In the genomic region with DNA sequence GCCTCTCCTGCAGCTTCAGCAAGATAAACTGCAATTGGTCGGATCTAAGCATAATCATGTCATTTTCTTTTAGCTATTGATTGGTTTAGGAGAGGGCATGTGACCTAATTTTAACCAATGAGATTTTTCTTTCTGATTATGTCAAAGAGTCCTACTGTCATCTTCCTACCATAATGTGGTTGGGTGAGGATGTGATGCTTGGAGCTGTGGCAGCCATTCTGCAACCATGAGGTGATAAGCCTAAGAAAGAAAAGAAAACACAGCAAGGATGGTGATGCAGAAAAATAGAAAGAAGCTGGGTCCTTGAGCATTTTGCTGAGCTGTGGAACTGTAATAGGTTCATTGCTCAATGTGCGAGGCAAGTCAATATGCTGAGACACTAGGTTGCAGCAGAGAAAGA, we compare ENCODE assay signal across 35 cellular contexts.
DNase-seq lines count a peak whose midpoint lies in the region; ATAC-seq, FAIRE-seq and TF ChIP-seq lines count a peak whose summit lies in the region.
"Had no signal": no experiment of that assay in that cellular context is flagged by ENCODE, and none has a peak within 500 bp of the region (broad histone marks: within the 10 kb centered on the region; RNA-seq: fewer than 3 reads in every experiment).

No MANE protein-coding gene starts in this region.

- H3K4ac ChIP-seq in H1 (replicated peaks; ENCODE audit: insufficient read length, low read depth, low read length): no peak overlapping the region

- intact Hi-C loops in HCT116 (cut with micrococcal nuclease): no loop called here
- intact Hi-C loops in K562 (cut with micrococcal nuclease): no loop called here
- intact Hi-C loops in heart left ventricle (cut with DNase I): loop anchor here in 1 of 10 donors (10.0 kb wide), 1 partner anchor 62 kb away; no protein-coding TSS in a partner anchor

- no peaks in the 10 kb centered on the region for H3K9me1 ChIP-seq in K562 (ENCODE audit: control insufficient read depth, insufficient read depth, low read length)

- H3K9me3 ChIP-seq in HCT116 (ENCODE audit: control insufficient read depth in 1 of 2, insufficient read depth in 1 of 2, low read depth in 1 of 2, low read length in 2 of 2) (no peaks in the 10 kb centered on the region), HEK293 (ENCODE audit: control insufficient read depth, insufficient read depth, low read depth, low read length) (no peaks in the 10 kb centered on the region; the same call in 1 of the 2 replicates), K562 (replicated peaks; ENCODE audit: control insufficient read depth, insufficient read depth, low read depth, low read length) (no peaks in the 10 kb centered on the region), H1 (ENCODE audit: insufficient read depth in 2 of 2, low read depth in 1 of 2, low read length in 1 of 2) (no peaks in the 10 kb centered on the region), heart left ventricle (peaks cover 0 to 3% (median 0%) of the 10 kb centered on the region in 12 donors)
- H3K9me3 ChIP-seq: BE2C, BLaER1, Caco-2 had no signal

- TF ChIP-seq RAD21 in HCT116 (IDR thresholded peaks at IDR 0.05; ENCODE audit: low read depth) (no peak), K562 (CRISPR knock-in tag; conservative IDR thresholded peaks at IDR 0.05 in 1 of 2, IDR thresholded peaks at IDR 0.05 in 1 of 2) (no peak), H1 (IDR thresholded peaks at IDR 0.05 in 1 of 2, conservative IDR thresholded peaks at IDR 0.05 in 1 of 2; ENCODE audit: low read depth in 2 of 2, low read length in 2 of 2) (no peak)

- no peak for FAIRE-seq in K562 (lab: Jason Lieb, UNC)
- FAIRE-seq in H1 (lab: Jason Lieb, UNC): no peak
- FAIRE-seq: A204.1, A549, D721Med had no signal

- DNase-seq in HCT116 (ENCODE audit: low read depth, low spot score): no peak
- DNase-seq in K562 (ENCODE audit: extremely low read depth in 1 of 4, low spot score in 3 of 4): no peak
- no peak for DNase-seq in H1 (ENCODE audit: low read depth in 1 of 2, low spot score in 2 of 2)
- no peak for DNase-seq in heart left ventricle
- no peak for DNase-seq in brain microvascular endothelial cell
- no peak for DNase-seq in RKO (ENCODE audit: low spot score)
- DNase-seq: 8988T; ACHN; AML-193; BE2C; C1 segment of cervical spinal cord; Caco-2; Calu3; CD4-positive, alpha-beta memory T cell; CD4-positive, alpha-beta T cell; CD4-positive, CD25-positive, alpha-beta regulatory T cell; CD8-positive, alpha-beta memory T cell; CD8-positive, alpha-beta T cell; COR-L47; DMS 273 treated with DMSO at 0.1 percent for 48 hours; DMS153; DMS53; DMS79; DMS79 treated with DMSO at 0.1 percent for 48 hours; DND-41; EL had no signal

- TF ChIP-seq EP300 in K562 (IDR thresholded peaks at IDR 0.05; ENCODE audit: low read length): no peak
- TF ChIP-seq EP300 in H1 (IDR thresholded peaks at IDR 0.05; ENCODE audit: borderline replicate concordance in 1 of 2, low read depth in 2 of 2, low read length in 2 of 2): no peak

- 0 out of 2 replicates have a peak, but pooled peaks cover 2% of the 10 kb centered on the region for H3K23me2 ChIP-seq in H1 (ENCODE audit: low read depth, low read length)

- H2BK20ac ChIP-seq in H1 (ENCODE audit: low read length): no peak overlapping the region

- no peak overlapping the region for H2BK12ac ChIP-seq in H1 (ENCODE audit: low read depth, low read length)

- no peak overlapping the region for H3K4me2 ChIP-seq in HCT116 (ENCODE audit: low read length)
- H3K4me2 ChIP-seq in K562 (ENCODE audit: insufficient read depth, low read length): no peak overlapping the region
- H3K4me2 ChIP-seq in H1 (ENCODE audit: insufficient read depth in 1 of 2, low read depth in 2 of 2, low read length in 2 of 2): no peak overlapping the region
- H3K4me2 ChIP-seq: A549; BLaER1; BLaER1 treated with 17β-estradiol and CSF1 and Interleukin-3, amounts not matched to agents 10 nM and 100 nM had no signal

- ATAC-seq in HCT116 (0 out of 2 replicates have a peak, but pooled peaks have one; percentile 28), K562 (no peak), heart left ventricle (no peak), HG03135 (IDR thresholded peaks at IDR 0.05; ENCODE audit: unreplicated experiment) (no peak)
- ATAC-seq: A549; CD8-positive, alpha-beta T cell had no signal

- no peak overlapping the region for H4K5ac ChIP-seq in H1 (ENCODE audit: insufficient read length, low read depth, low read length)

- H2BK15ac ChIP-seq in H1 (ENCODE audit: low read length): no peak overlapping the region

- no peaks in the 10 kb centered on the region for H4K20me1 ChIP-seq in HCT116 (ENCODE audit: insufficient read depth)
- H4K20me1 ChIP-seq in K562 (replicated peaks; ENCODE audit: control insufficient read depth, insufficient read depth, low read length): no peaks in the 10 kb centered on the region
- no peaks in the 10 kb centered on the region for H4K20me1 ChIP-seq in H1 (replicated peaks in 1 of 2; ENCODE audit: control insufficient read depth in 1 of 2, insufficient read depth in 2 of 2, low read length in 2 of 2)
- H4K20me1 ChIP-seq: BLaER1; BLaER1 treated with 17β-estradiol and CSF1 and Interleukin-3, amounts not matched to agents 10 nM and 100 nM had no signal

- 0 out of 2 replicates have a peak, but pooled peaks cover 11% of the 10 kb centered on the region for H3K27me3 ChIP-seq in HCT116 (ENCODE audit: insufficient read depth, low read length)
- peaks cover 16 to 53% of the 10 kb centered on the region in 2 experiments for H3K27me3 ChIP-seq in K562 (ENCODE audit: control insufficient read depth in 2 of 2, insufficient read depth in 2 of 2, low read length in 2 of 2)
- H3K27me3 ChIP-seq in H1 (replicated peaks in 1 of 4; ENCODE audit: control insufficient read depth in 3 of 4, extremely low read depth in 1 of 4, insufficient read depth in 3 of 4, low read length in 3 of 4): peaks cover 0 to 2% (median 0%) of the 10 kb centered on the region in 4 experiments; a peak in 2 of 7 replicates
- H3K27me3 ChIP-seq in heart left ventricle: peaks cover 0 to 31% (median 2%) of the 10 kb centered on the region in 9 donors
- H3K27me3 ChIP-seq in brain microvascular endothelial cell (replicated peaks): no peaks in the 10 kb centered on the region
- H3K27me3 ChIP-seq: BLaER1; BLaER1 treated with 17β-estradiol and CSF1 and Interleukin-3, amounts not matched to agents 10 nM and 100 nM had no signal

- H2BK5ac ChIP-seq in H1 (ENCODE audit: low read depth, low read length): no peak overlapping the region

- no peak for TF ChIP-seq CTCF in HCT116 (IDR thresholded peaks at IDR 0.05 in 2 of 3, conservative IDR thresholded peaks at IDR 0.05 in 1 of 3; ENCODE audit: borderline replicate concordance in 1 of 3, insufficient read depth in 1 of 3, low read depth in 2 of 3, low read length in 2 of 3)
- no peak for TF ChIP-seq CTCF in HEK293 (tag by site-specific recombination; IDR thresholded peaks at IDR 0.05)
- TF ChIP-seq CTCF in K562 (IDR thresholded peaks at IDR 0.05 in 2 of 3, conservative IDR thresholded peaks at IDR 0.05 in 1 of 3; ENCODE audit: insufficient read depth in 2 of 3, low read depth in 1 of 3, low read length in 3 of 3): no peak
- TF ChIP-seq CTCF in H1 (IDR thresholded peaks at IDR 0.05; ENCODE audit: control extremely low read depth in 1 of 3, insufficient read depth in 1 of 3, low read depth in 1 of 3, low read length in 3 of 3): no peak
- no peak for TF ChIP-seq CTCF in heart left ventricle (IDR thresholded peaks at IDR 0.05)
- no peak for TF ChIP-seq CTCF in brain microvascular endothelial cell (IDR thresholded peaks at IDR 0.05; ENCODE audit: low read depth, low read length, missing control alignments)

- H3K4me1 ChIP-seq in HCT116 (ENCODE audit: control insufficient read depth in 1 of 2, insufficient read depth in 2 of 2, low read length in 2 of 2): no peaks in the 10 kb centered on the region
- no peaks in the 10 kb centered on the region for H3K4me1 ChIP-seq in HEK293 (ENCODE audit: control insufficient read depth, insufficient read depth, low read length)
- no peaks in the 10 kb centered on the region for H3K4me1 ChIP-seq in K562 (replicated peaks in 1 of 2; ENCODE audit: control insufficient read depth in 2 of 2, insufficient read depth in 2 of 2, low read length in 2 of 2)
- H3K4me1 ChIP-seq in H1 (replicated peaks in 1 of 4; ENCODE audit: control insufficient read depth in 3 of 4, insufficient read depth in 4 of 4, low read length in 3 of 4): no peaks in the 10 kb centered on the region
- H3K4me1 ChIP-seq in heart left ventricle: no peaks in the 10 kb centered on the region
- H3K4me1 ChIP-seq: A549, BE2C, Caco-2 had no signal

- H3K79me2 ChIP-seq in HCT116 (ENCODE audit: insufficient read depth, low read length) (no peaks in the 10 kb centered on the region), K562 (ENCODE audit: control insufficient read depth, insufficient read depth, low read length) (no peaks in the 10 kb centered on the region), H1 (ENCODE audit: control insufficient read depth in 1 of 2, insufficient read depth in 2 of 2, low read length in 2 of 2) (no peaks in the 10 kb centered on the region)

- H3K36me3 ChIP-seq in HCT116 (ENCODE audit: control insufficient read depth in 1 of 2, insufficient read depth in 2 of 2, low read length in 2 of 2) (no peaks in the 10 kb centered on the region), HEK293 (ENCODE audit: control insufficient read depth in 2 of 2, insufficient read depth in 1 of 2, low read length in 2 of 2) (no peaks in the 10 kb centered on the region), K562 (ENCODE audit: control insufficient read depth, insufficient read depth, low read length) (no peaks in the 10 kb centered on the region), H1 (ENCODE audit: control insufficient read depth in 2 of 4, insufficient read depth in 4 of 4, low read length in 3 of 4) (no peaks in the 10 kb centered on the region), heart left ventricle (no peaks in the 10 kb centered on the region), brain microvascular endothelial cell (replicated peaks) (no peaks in the 10 kb centered on the region)
- H3K36me3 ChIP-seq: BE2C; BLaER1; BLaER1 treated with 17β-estradiol and CSF1 and Interleukin-3, amounts not matched to agents 10 nM and 100 nM had no signal

- H3K27ac ChIP-seq in HCT116 (ENCODE audit: low read depth, low read length) (no peak overlapping the region), HEK293 (ENCODE audit: extremely low read depth, low read depth, low read length) (no peak overlapping the region), K562 (ENCODE audit: extremely low read depth, low read depth, low read length) (no peak overlapping the region), H1 (ENCODE audit: low read depth, low read length) (no peak overlapping the region), heart left ventricle (no peak overlapping the region), brain microvascular endothelial cell (no peak overlapping the region)
- H3K27ac ChIP-seq: 22Rv1; A549; BLaER1; BLaER1 treated with 17β-estradiol and CSF1 and Interleukin-3, amounts not matched to agents 10 nM and 100 nM; C4-2B had no signal

- H3K9ac ChIP-seq in HCT116 (ENCODE audit: low read length) (no peak overlapping the region), K562 (ENCODE audit: insufficient read depth in 1 of 2, low read depth in 2 of 2, low read length in 2 of 2) (no peak overlapping the region), H1 (replicated peaks in 1 of 4; ENCODE audit: extremely low read depth in 1 of 4, low read depth in 3 of 4, low read length in 3 of 4) (no peak overlapping the region)
- H3K9ac ChIP-seq: BLaER1; BLaER1 treated with 17β-estradiol and CSF1 and Interleukin-3, amounts not matched to agents 10 nM and 100 nM had no signal

- no peak overlapping the region for H2BK120ac ChIP-seq in H1 (replicated peaks; ENCODE audit: low read depth, low read length)

- no peak overlapping the region for H3K14ac ChIP-seq in H1 (ENCODE audit: insufficient read length)

- H3K79me1 ChIP-seq in H1 (ENCODE audit: low read depth, low read length): no peaks in the 10 kb centered on the region

- BruUV-seq in HCT116 (replicated peaks; lab: Mats Ljungman, UMichigan) (no TSS peak), K562 (replicated peaks; lab: Mats Ljungman, UMichigan) (no TSS peak)

- POLR2A ChIA-PET in HCT116 (lab: Charles Lee) (no interaction called here), HEK293 (lab: Yijun Ruan, JAX) (no interaction called here), K562 (lab: Yijun Ruan, JAX) (interaction anchor here (0.6 to 1.5 kb wide), 3 partner anchors 22 to 221 kb away, joined by 4 to 5 read pairs (median 4); no protein-coding TSS in a partner anchor), H1 (lab: Charles Lee; ENCODE audit: partially characterized antibody) (interaction anchor here (1.0 kb wide), 2 partner anchors 10 to 20 kb away, joined by 3 to 4 read pairs; no protein-coding TSS in a partner anchor)

- H3K4me3 ChIP-seq in HCT116 (replicated peaks in 1 of 2; ENCODE audit: low read depth in 1 of 2, low read length in 2 of 2) (no peak overlapping the region), HEK293 (ENCODE audit: low read depth, low read length) (no peak overlapping the region), K562 (no peak overlapping the region), H1 (ENCODE audit: extremely low read depth in 1 of 4, insufficient read depth in 2 of 4, low read depth in 3 of 4, low read length in 4 of 4) (no peak overlapping the region), heart left ventricle (no peak overlapping the region), brain microvascular endothelial cell (ENCODE audit: low read depth, low read length) (no peak overlapping the region)
- H3K4me3 ChIP-seq: A549; BLaER1; BLaER1 treated with 17β-estradiol and CSF1 and Interleukin-3, amounts not matched to agents 10 nM and 100 nM had no signal

- H2AFZ ChIP-seq in HCT116 (ENCODE audit: low read depth, low read length, poor library complexity, severe bottlenecking) (no peak overlapping the region), K562 (ENCODE audit: low read depth, low read length) (no peak overlapping the region), H1 (ENCODE audit: low read length) (no peak overlapping the region)

- no peak for TF ChIP-seq POLR2A in HCT116 (IDR thresholded peaks at IDR 0.05; ENCODE audit: borderline replicate concordance, extremely low read depth, insufficient read depth, insufficient read length)
- no peak for TF ChIP-seq POLR2A in K562 (conservative IDR thresholded peaks at IDR 0.05)
- TF ChIP-seq POLR2A in H1 (IDR thresholded peaks at IDR 0.05; ENCODE audit: control extremely low read depth in 1 of 2, low read depth in 2 of 2, low read length in 2 of 2): no peak
- TF ChIP-seq POLR2A in heart left ventricle (IDR thresholded peaks at IDR 0.05): no peak

- WGBS in K562 (ENCODE audit: insufficient coverage, low coverage, missing lambda C conversion rate): 11% methylated on average over 2 of the region's 2 CpGs
- WGBS in H1 (ENCODE audit: extremely low coverage in 1 of 2, insufficient coverage in 1 of 2, insufficient read length in 1 of 2, insufficient replicate concordance in 2 of 2, low coverage in 1 of 2, low lambda C conversion rate in 2 of 2, missing lambda C conversion rate in 1 of 2), 2 experiments: 90% methylated on average over 2 of the region's 2 CpGs; no CpG with 5 or more reads in 1 of the 2 experiments
- 76 to 96% (median 94%) methylated on average over 2 of the region's 2 CpGs for WGBS in heart left ventricle, 4 donors

- no peaks in the 10 kb centered on the region for H3K9me2 ChIP-seq in HCT116 (ENCODE audit: insufficient read depth)

- CTCF ChIA-PET in HCT116 (lab: Charles Lee): interaction anchor here (1.0 to 1.3 kb wide), 2 partner anchors 14 to 22 kb away, joined by 3 to 4 read pairs; no protein-coding TSS in a partner anchor
- CTCF ChIA-PET in HEK293 (lab: Yijun Ruan, JAX): interaction anchor here (0.6 to 1.4 kb wide), 6 partner anchors 22 to 531 kb away, joined by 3 to 6 read pairs (median 3); partner anchors contain the start of gene KANSL1
- CTCF ChIA-PET in K562 (lab: Yijun Ruan, JAX; ENCODE audit: low intra/inter-chr PET ratio): interaction anchor here (0.7 kb wide), 1 partner anchor 972 kb away, joined by 3 read pairs; no protein-coding TSS in a partner anchor
- CTCF ChIA-PET in H1 (lab: Charles Lee; ENCODE audit: partially characterized antibody): interaction anchor here (0.6 to 6.1 kb wide), 13 partner anchors 13 to 208 kb away, joined by 3 to 41 read pairs (median 4); no protein-coding TSS in a partner anchor

- RAD21 ChIA-PET in HCT116 (lab: Charles Lee; ENCODE audit: low non-redundant PET in 1 of 2, low total read pairs in 2 of 2, uncharacterized antibody in 2 of 2, unreplicated experiment in 2 of 2): no interaction called here

- in situ Hi-C loops in K562 (cut with MboI) (no loop called here), brain microvascular endothelial cell (cut with HindIII; ENCODE audit: low pct_ligation_motif_present, low sequenced_read_pairs) (loop anchor here (25.0 kb wide), 1 partner anchor 200 kb away; no protein-coding TSS in a partner anchor)

- H3K18ac ChIP-seq in H1 (ENCODE audit: extremely low read depth, low read length): no peak overlapping the region

- H3K23ac ChIP-seq in H1 (ENCODE audit: insufficient read length): no peak overlapping the region

- no peak overlapping the region for H4K91ac ChIP-seq in H1 (replicated peaks; ENCODE audit: insufficient read length, low read length)

- no peak overlapping the region for H4K8ac ChIP-seq in H1 (ENCODE audit: extremely low read depth, insufficient read depth, low read length)

- no peak overlapping the region for H3K56ac ChIP-seq in H1 (replicated peaks; ENCODE audit: insufficient read length, low read depth, low read length)

- no peak overlapping the region for H2AK5ac ChIP-seq in H1 (ENCODE audit: low read depth, low read length)

Comparison
In these comparisons a context has a peak if more than half of its experiments do, and no peak if none do; other contexts are left out.
1. POLR2A ChIA-PET loops: an anchor here in K562 (0.6 to 1.5 kb wide) and H1 (1.0 kb wide); none called in HCT116 and HEK293.